In genomic region chrX:104113237-104113965, GRCh38 we compare ENCODE assay signal across 1 cellular context.
TF ChIP-seq lines count a peak whose summit lies in the region.

No MANE protein-coding gene starts in this region.

TF ChIP-seq in K562, 482 proteins besides CTCF, POLR2A, EP300 and RAD21 (continued from another document):
- TF ChIP-seq THRA (IDR thresholded peaks at IDR 0.05) = no peak
